10 cellular contexts compared by ENCODE assay signal in the genomic region with DNA sequence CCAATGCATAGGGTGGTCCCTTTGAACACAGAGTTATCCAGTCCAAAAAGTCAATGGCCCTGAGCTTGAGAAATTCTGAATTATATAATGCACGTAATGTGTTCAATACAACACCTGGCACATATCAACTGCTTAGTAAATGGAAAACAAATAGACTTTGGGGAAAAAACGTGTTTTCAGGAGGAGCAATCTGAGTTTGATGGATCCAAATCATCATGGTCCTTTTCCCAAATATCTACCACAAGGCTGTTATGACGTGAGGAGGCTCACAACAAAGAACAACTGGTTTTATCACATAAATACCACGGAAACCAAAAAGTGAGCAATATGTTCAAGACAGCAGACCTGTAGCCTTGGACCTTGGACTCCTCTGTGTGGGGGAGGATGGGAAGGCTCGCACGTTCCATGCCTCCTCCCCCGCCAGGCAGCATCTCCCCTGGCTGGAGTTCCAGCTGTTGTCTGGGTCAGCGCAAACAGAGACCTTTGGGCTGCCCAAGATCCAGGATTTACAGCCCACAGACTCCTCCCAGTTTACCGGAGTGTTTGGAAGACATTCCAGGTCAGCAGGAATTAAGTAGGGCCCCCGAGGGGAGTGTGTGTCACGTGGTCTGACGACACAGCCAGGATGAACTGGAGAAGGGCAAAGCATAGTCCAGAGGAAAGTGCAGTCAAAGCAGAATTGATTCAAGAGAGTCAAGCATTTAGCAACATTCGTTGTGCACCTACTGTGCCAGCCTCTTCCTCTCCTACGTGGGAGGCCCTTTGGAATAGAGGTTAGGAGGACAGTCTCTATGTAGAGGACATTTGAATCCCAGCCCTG. TPM values are rescaled to one million over a fixed set of nuclear protein-coding genes. Genes with fewer than 3 reads are reported as not detected.
DNase-seq lines count a peak whose midpoint lies in the region; ATAC-seq and TF ChIP-seq lines count a peak whose summit lies in the region.
"Had no signal": no experiment of that assay in that cellular context is flagged by ENCODE, and none has a peak within 500 bp of the region (broad histone marks: within the 10 kb centered on the region; RNA-seq: fewer than 3 reads in every experiment).

No MANE protein-coding gene starts in this region.

- DNase-seq in AG04450 (ENCODE audit: low read depth, low spot score) (no peak), MM.1S (no peak), colonic mucosa (peak; percentile 79), mesothelial cell of epicardium (ENCODE audit: low spot score in 2 of 2, unreplicated experiment in 2 of 2) (peak; percentile 32 to 65), NCI-H2029 (lab: John Stamatoyannopoulos, UW) (no peak), immature natural killer cell (no peak), HK-2 (ENCODE audit: unreplicated experiment) (no peak)
- no peak for DNase-seq in activated CD8-positive, alpha-beta T cell treated with anti-CD3 and anti-CD28 coated beads, Interleukin-2, amount 10 ng/mL, durations not matched to agents 7 days and 5 days

- H3K9ac ChIP-seq in MM.1S (ENCODE audit: low read length) (no peak overlapping the region), colonic mucosa (ENCODE audit: low read depth in 2 of 2, low read length in 2 of 2) (peak overlapping the region in 1 of 2 donors; percentile 38)

- POLR2A ChIA-PET in AG04450 (lab: Yijun Ruan, JAX) = interaction anchor here (1.4 kb wide), 1 partner anchor 10 kb away, joined by 3 read pairs; no protein-coding TSS in a partner anchor
- POLR2A ChIA-PET in activated CD8-positive, alpha-beta T cell treated with anti-CD3 and anti-CD28 coated beads, Interleukin-2, amount 10 ng/mL, durations not matched to agents 7 days and 5 days (lab: Charles Lee) = no interaction called here

- H3K36me3 Mint-ChIP-seq in mesothelial cell of epicardium (no peaks in the 10 kb centered on the region), immature natural killer cell (no peaks in the 10 kb centered on the region)
- H3K36me3 Mint-ChIP-seq in activated CD8-positive, alpha-beta T cell treated with anti-CD3 and anti-CD28 coated beads, Interleukin-2, amount 10 ng/mL, durations not matched to agents 7 days and 5 days (ENCODE audit: low read depth) = no peaks in the 10 kb centered on the region

- TF ChIP-seq CTCF in AG04450 (IDR thresholded peaks at IDR 0.05; ENCODE audit: low read depth, low read length) (no peak), MM.1S (IDR thresholded peaks at IDR 0.05; ENCODE audit: low read length) (no peak), colonic mucosa (IDR thresholded peaks at IDR 0.05) (no peak), mesothelial cell of epicardium (IDR thresholded peaks at IDR 0.05; ENCODE audit: unreplicated experiment) (no peak)

- H3K27ac Mint-ChIP-seq in mesothelial cell of epicardium (peak overlapping the region; percentile 81), immature natural killer cell (no peak overlapping the region)
- H3K27ac Mint-ChIP-seq in activated CD8-positive, alpha-beta T cell treated with anti-CD3 and anti-CD28 coated beads, Interleukin-2, amount 10 ng/mL, durations not matched to agents 7 days and 5 days = no peak overlapping the region
- H3K27ac Mint-ChIP-seq: activated T-helper 17 cell treated with anti-CD3 and anti-CD28 coated beads, Interleukin-2, amount 50 U/mL, for 72 hours; IgD-negative memory B cell had no signal

- no peaks in the 10 kb centered on the region for H3F3A ChIP-seq in MM.1S (ENCODE audit: insufficient read depth, low read length)

- no peak overlapping the region for H3K4me2 ChIP-seq in MM.1S (ENCODE audit: low read depth, low read length)

- H3K4me1 ChIP-seq in MM.1S (ENCODE audit: low read length) = no peaks in the 10 kb centered on the region
- peaks cover 8% of the 10 kb centered on the region for H3K4me1 ChIP-seq in colonic mucosa

- no peaks in the 10 kb centered on the region for H3K27me3 ChIP-seq in AG04450 (ENCODE audit: control insufficient read depth, insufficient read depth, low read length)
- no peaks in the 10 kb centered on the region for H3K27me3 ChIP-seq in MM.1S (replicated peaks; ENCODE audit: insufficient read depth, low read length)
- H3K27me3 ChIP-seq in colonic mucosa = no peaks in the 10 kb centered on the region

- CTCF ChIA-PET in AG04450 (lab: Charles Lee) = interaction anchor here (1.2 to 1.5 kb wide), 2 partner anchors 48 to 63 kb away, joined by 3 to 4 read pairs; no protein-coding TSS in a partner anchor
- CTCF ChIA-PET in activated CD8-positive, alpha-beta T cell treated with anti-CD3 and anti-CD28 coated beads, Interleukin-2, amount 10 ng/mL, durations not matched to agents 7 days and 5 days (lab: Charles Lee) = interaction anchor here (1.7 kb wide), 1 partner anchor 48 kb away, joined by 9 read pairs; no protein-coding TSS in a partner anchor

- H3K36me3 ChIP-seq in MM.1S (replicated peaks; ENCODE audit: insufficient read depth, low read length) = no peaks in the 10 kb centered on the region
- no peaks in the 10 kb centered on the region for H3K36me3 ChIP-seq in colonic mucosa

- H3K4me3 Mint-ChIP-seq in mesothelial cell of epicardium = peak overlapping the region; percentile 51
- no peak overlapping the region for H3K4me3 Mint-ChIP-seq in immature natural killer cell
- H3K4me3 Mint-ChIP-seq in activated CD8-positive, alpha-beta T cell treated with anti-CD3 and anti-CD28 coated beads, Interleukin-2, amount 10 ng/mL, durations not matched to agents 7 days and 5 days = no peak overlapping the region
- H3K4me3 Mint-ChIP-seq: activated T-helper 17 cell treated with anti-CD3 and anti-CD28 coated beads, Interleukin-2, amount 50 U/mL, for 72 hours; IgD-negative memory B cell had no signal

- H3K4me1 Mint-ChIP-seq in mesothelial cell of epicardium (peaks cover 18% of the 10 kb centered on the region), immature natural killer cell (peaks cover 0 to 12% of the 10 kb centered on the region in 2 donors)
- peaks cover 24% of the 10 kb centered on the region for H3K4me1 Mint-ChIP-seq in activated CD8-positive, alpha-beta T cell treated with anti-CD3 and anti-CD28 coated beads, Interleukin-2, amount 10 ng/mL, durations not matched to agents 7 days and 5 days (ENCODE audit: low read depth)

- H3K9me3 ChIP-seq in AG04450 (ENCODE audit: control insufficient read depth, insufficient read depth, low read length) (no peaks in the 10 kb centered on the region), MM.1S (replicated peaks; ENCODE audit: insufficient read depth, low read length) (no peaks in the 10 kb centered on the region), colonic mucosa (no peaks in the 10 kb centered on the region)

- H2AFZ ChIP-seq in MM.1S (ENCODE audit: low read length) = 0 out of 2 replicates have a peak overlapping the region, but pooled peaks have one; percentile 6

- H3K4me3 ChIP-seq in AG04450 (ENCODE audit: low read depth, low read length) (peak overlapping the region; percentile 20; the same call in 1 of the 2 replicates), MM.1S (ENCODE audit: low read length) (no peak overlapping the region), colonic mucosa (no peak overlapping the region)

- H3K27ac ChIP-seq in AG04450 (ENCODE audit: low read depth, low read length) (peak overlapping the region; percentile 12), MM.1S (ENCODE audit: low read length) (no peak overlapping the region), colonic mucosa (peak overlapping the region; percentile 54)

- no peak for ATAC-seq in activated CD8-positive, alpha-beta T cell treated with anti-CD3 and anti-CD28 coated beads, Interleukin-2, amount 10 ng/mL, durations not matched to agents 7 days and 5 days
- ATAC-seq: activated T-helper 17 cell treated with anti-CD3 and anti-CD28 coated beads, Interleukin-2, amount 50 U/mL, for 72 hours had no signal

- no peaks in the 10 kb centered on the region for H3K79me2 ChIP-seq in MM.1S (ENCODE audit: low read length)

- H3K9me3 Mint-ChIP-seq in mesothelial cell of epicardium = no peaks in the 10 kb centered on the region
- H3K9me3 Mint-ChIP-seq in immature natural killer cell = no peaks in the 10 kb centered on the region
- no peaks in the 10 kb centered on the region for H3K9me3 Mint-ChIP-seq in activated CD8-positive, alpha-beta T cell treated with anti-CD3 and anti-CD28 coated beads, Interleukin-2, amount 10 ng/mL, durations not matched to agents 7 days and 5 days (ENCODE audit: insufficient read depth)
- H3K9me3 Mint-ChIP-seq: activated T-helper 17 cell treated with anti-CD3 and anti-CD28 coated beads, Interleukin-2, amount 50 U/mL, for 72 hours; IgD-negative memory B cell had no signal

- no peaks in the 10 kb centered on the region for H3K9me2 ChIP-seq in MM.1S (replicated peaks; ENCODE audit: insufficient read depth, low read length)

- intact Hi-C loops in colonic mucosa (cut with DNase I) = no loop called here

- no peaks in the 10 kb centered on the region for H4K20me1 ChIP-seq in MM.1S (ENCODE audit: insufficient read depth, low read length)

- no peaks in the 10 kb centered on the region for H3K27me3 Mint-ChIP-seq in mesothelial cell of epicardium (ENCODE audit: low read depth)
- peaks cover 0 to 8% (median 6%) of the 10 kb centered on the region in 3 donors for H3K27me3 Mint-ChIP-seq in immature natural killer cell (ENCODE audit: low read depth in 3 of 3)
- H3K27me3 Mint-ChIP-seq in activated CD8-positive, alpha-beta T cell treated with anti-CD3 and anti-CD28 coated beads, Interleukin-2, amount 10 ng/mL, durations not matched to agents 7 days and 5 days (ENCODE audit: low read depth) = peaks cover 12% of the 10 kb centered on the region

RNA-seq across cellular contexts. Expression of a gene that starts 32.2 kb away (rescaled TPM):
- polyA plus RNA-seq in AG04450 (2011; rRNA removed) (20.1 and 21.2 TPM in 2 replicates), immature natural killer cell (10 to 100 TPM in 1 of 3 donors, 1 to 10 TPM in 2; 2.3 to 15.8 (median 4.5) TPM)
- 41.8 and 44.9 TPM in 2 replicates for polyA minus RNA-seq in AG04450 (2011; rRNA and poly(A)+ RNA removed)
- total RNA-seq in colonic mucosa (10 to 100 TPM; 29.2 to 37.0 TPM), mesothelial cell of epicardium (9.2 to 11.7 TPM (median 9.9 TPM) in 3 replicates)
- total RNA-seq in activated CD8-positive, alpha-beta T cell treated with anti-CD3 and anti-CD28 coated beads, Interleukin-2, amount 10 ng/mL, durations not matched to agents 7 days and 5 days = 10 to 100 TPM; 18.4 to 21.7 TPM

RNA-seq across cellular contexts. Expression of a gene that starts 37.3 kb away (rescaled TPM):
- 27.5 and 31.9 TPM in 2 replicates for polyA plus RNA-seq in AG04450 (2011; rRNA removed)
- 38.7 and 45.6 TPM in 2 replicates for polyA minus RNA-seq in AG04450 (2011; rRNA and poly(A)+ RNA removed)
- total RNA-seq in colonic mucosa = 10 to 100 TPM; 34.0 to 34.6 TPM
- total RNA-seq in mesothelial cell of epicardium = 19.4 to 21.4 TPM (median 21.1 TPM) in 3 replicates
- 10 to 100 TPM; 10.2 to 23.5 (median 14.0) TPM for polyA plus RNA-seq in immature natural killer cell
- total RNA-seq in activated CD8-positive, alpha-beta T cell treated with anti-CD3 and anti-CD28 coated beads, Interleukin-2, amount 10 ng/mL, durations not matched to agents 7 days and 5 days = 10 to 100 TPM; 12.5 to 12.6 TPM

Comparison
In these comparisons a context has a peak if more than half of its experiments do, and no peak if none do; other contexts are left out.
1. DNase-seq: peak in colonic mucosa (single experiment) and mesothelial cell of epicardium (2 of 2); none in AG04450 (single experiment), MM.1S (single experiment), NCI-H2029 (single experiment), immature natural killer cell (0 of 3), HK-2 (single experiment) and activated CD8-positive, alpha-beta T cell treated with anti-CD3 and anti-CD28 coated beads, Interleukin-2, amount 10 ng/mL, durations not matched to agents 7 days and 5 days (single experiment).